In genomic region chr14:85959063-85959462, GRCh38 we compare ENCODE assay signal across 11 cellular contexts.
"Had no signal": no experiment of that assay in that cellular context is flagged by ENCODE, and none has a peak within 500 bp of the region (broad histone marks: within the 10 kb centered on the region; RNA-seq: fewer than 3 reads in every experiment).

No MANE protein-coding gene starts in this region.

- H3K9me3 Mint-ChIP-seq: GM23338, H9 had no signal

- H3K27ac Mint-ChIP-seq: GM23338, H9, HFFc6 had no signal

- H3K4me3 Mint-ChIP-seq: GM23338, H9, HFFc6 had no signal

- H3K9me3 ChIP-seq: HAP-1 had no signal

- H3K36me3 ChIP-seq: HAP-1 had no signal

- DNase-seq: GM23248, GOT3, H7, H9, HCEC 1CT, HFFc6 had no signal

- H3K4me1 Mint-ChIP-seq: GM23338 had no signal

- FAIRE-seq: H1, H54 had no signal

- ATAC-seq: GM23338, HCT116 had no signal

- H3K4me1 ChIP-seq: HAP-1 had no signal

- H3K4me3 ChIP-seq: GM23248, GM23338, HAP-1 had no signal

- H3K9ac ChIP-seq: GM23248 had no signal

- H3K27ac ChIP-seq: GM23248 had no signal

- H3K4me2 ChIP-seq: GM23338 had no signal

- H2AFZ ChIP-seq: GM23248, GM23338 had no signal
